Comparison of ENCODE assay signal across 8 cellular contexts in the genomic region with DNA sequence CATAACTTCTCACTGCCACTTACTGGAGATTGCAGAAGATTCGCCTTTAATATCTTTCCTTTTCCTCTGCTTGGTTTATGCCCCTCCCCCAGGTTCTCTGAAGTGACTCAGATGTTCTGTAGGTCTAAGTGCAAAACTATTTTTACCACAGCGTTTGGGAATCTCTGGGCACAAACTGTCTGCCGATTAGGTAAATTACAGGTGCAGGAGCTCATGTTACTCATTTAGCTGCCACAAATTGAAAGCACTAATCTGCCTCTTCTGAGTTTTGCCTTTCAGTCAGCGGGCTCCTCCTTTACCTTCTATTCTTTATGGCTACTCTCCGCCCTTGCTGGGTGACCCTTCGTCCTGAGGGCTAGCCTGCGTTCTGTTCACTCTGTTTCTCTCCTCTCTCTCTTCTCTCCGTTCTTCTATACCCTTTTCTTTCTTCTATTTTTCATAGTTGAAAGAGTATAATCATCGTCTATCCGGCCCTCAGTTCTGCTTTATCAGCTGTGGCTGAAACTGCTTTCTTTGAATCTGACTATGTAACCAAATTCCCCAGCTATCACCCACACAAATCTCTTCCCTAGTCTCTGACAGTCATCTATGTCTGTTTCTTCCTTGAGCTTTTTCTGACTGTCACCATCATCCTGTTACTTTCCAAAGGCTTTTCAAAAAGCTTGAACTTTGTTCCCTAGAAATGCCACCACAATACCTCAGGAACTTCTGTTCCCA. TPM values are rescaled to one million over a fixed set of nuclear protein-coding genes. Genes with fewer than 3 reads are reported as not detected.
A peak's percentile ranks its signal among the peaks of the same experiment; 100 is the strongest.
DNase-seq lines count a peak whose midpoint lies in the region; ATAC-seq and TF ChIP-seq lines count a peak whose summit lies in the region.

No MANE protein-coding gene starts in this region.

- peaks cover 36% of the 10 kb centered on the region for H3K4me1 ChIP-seq in SJCRH30
- H3K4me1 ChIP-seq in mesenchymal stem cell (ENCODE audit: control insufficient read depth, insufficient read depth, low read depth, low read length): peaks cover 6% of the 10 kb centered on the region

- ATAC-seq in HG03159 (IDR thresholded peaks at IDR 0.05; ENCODE audit: unreplicated experiment): peak; percentile 79

- no peak overlapping the region for H2BK5ac ChIP-seq in mesenchymal stem cell (ENCODE audit: low read depth, low read length, poor library complexity, severe bottlenecking)

- H4K8ac ChIP-seq in mesenchymal stem cell (ENCODE audit: low read length): no peak overlapping the region

- no peak overlapping the region for H2BK12ac ChIP-seq in mesenchymal stem cell (ENCODE audit: low read length in 2 of 2)

- H3K27me3 ChIP-seq in SJCRH30 (no peaks in the 10 kb centered on the region), mesenchymal stem cell (ENCODE audit: control insufficient read depth in 1 of 2, insufficient read depth in 1 of 2, low read length in 2 of 2) (peaks cover 0 to 8% of the 10 kb centered on the region in 2 experiments)

- DNase-seq in DMS53 (lab: John Stamatoyannopoulos, UW) (peak; percentile 36), DMS53 treated with DMSO at 0.1 percent for 48 hours (lab: John Stamatoyannopoulos, UW; ENCODE audit: unreplicated experiment) (no peak), SJCRH30 (peak; percentile 72 to 86), mesenchymal stem cell (peak; percentile 64), D341Med (ENCODE audit: low spot score) (no peak), GM10248 (ENCODE audit: extremely low spot score) (no peak), activated gamma-delta T cell treated with Interleukin-2 at 50 U/mL for 16 hours (no peak)

- no peak overlapping the region for H4K91ac ChIP-seq in mesenchymal stem cell (ENCODE audit: low read length)

- H2BK15ac ChIP-seq in mesenchymal stem cell (ENCODE audit: low read depth, poor library complexity, severe bottlenecking): no peak overlapping the region

- POLR2A ChIA-PET in GM10248 (lab: Yijun Ruan, JAX): no interaction called here

- H3K4ac ChIP-seq in mesenchymal stem cell (ENCODE audit: low read depth in 1 of 2, low read length in 2 of 2): peak overlapping the region in 1 of 2 experiments; percentile 41

- peak overlapping the region; percentile 53 for H3K4me3 ChIP-seq in SJCRH30
- peak overlapping the region in 1 of 2 experiments; percentile 69 for H3K4me3 ChIP-seq in mesenchymal stem cell (ENCODE audit: insufficient read depth in 1 of 2, low read depth in 1 of 2, low read length in 2 of 2)

- H2BK120ac ChIP-seq in mesenchymal stem cell (ENCODE audit: low read depth, low read length): no peak overlapping the region

- no peak overlapping the region for H2AK5ac ChIP-seq in mesenchymal stem cell (ENCODE audit: low read length, severe bottlenecking)

- 41% methylated on average over 10 of the region's 10 CpGs for WGBS in mesenchymal stem cell

- CTCF ChIA-PET in GM10248 (lab: Yijun Ruan, JAX): interaction anchor here (1.1 to 2.0 kb wide), 2 partner anchors 9 kb away, joined by 3 to 6 read pairs; no protein-coding TSS in a partner anchor

- H3K36me3 ChIP-seq in SJCRH30 (no peaks in the 10 kb centered on the region), mesenchymal stem cell (ENCODE audit: control insufficient read depth in 1 of 2, insufficient read depth in 2 of 2, low read depth in 1 of 2, low read length in 2 of 2) (no peaks in the 10 kb centered on the region)

- H3K9ac ChIP-seq in mesenchymal stem cell (ENCODE audit: low read length): peak overlapping the region; percentile 50

- peak overlapping the region in 1 of 2 experiments; percentile 12 for H3K18ac ChIP-seq in mesenchymal stem cell (ENCODE audit: low read depth in 1 of 2, low read length in 2 of 2)

- H3K4me2 ChIP-seq in mesenchymal stem cell (ENCODE audit: low read length, poor library complexity, severe bottlenecking): peak overlapping the region; percentile 43

- H2AFZ ChIP-seq in mesenchymal stem cell (ENCODE audit: low read depth, low read length): peak overlapping the region; percentile 54

- H3K27ac ChIP-seq in SJCRH30: peak overlapping the region; percentile 87
- no peak overlapping the region for H3K27ac ChIP-seq in mesenchymal stem cell (ENCODE audit: low read length, poor library complexity, severe bottlenecking)

- no peaks in the 10 kb centered on the region for H3K9me3 ChIP-seq in SJCRH30 (replicated peaks)
- no peaks in the 10 kb centered on the region for H3K9me3 ChIP-seq in mesenchymal stem cell (ENCODE audit: control insufficient read depth, low read length)

- no peak overlapping the region for H3K14ac ChIP-seq in mesenchymal stem cell (ENCODE audit: low read length in 2 of 2)

- H3K23ac ChIP-seq in mesenchymal stem cell (ENCODE audit: low read length in 2 of 2): no peak overlapping the region

- TF ChIP-seq CTCF in GM10248 (IDR thresholded peaks at IDR 0.05; ENCODE audit: control extremely low read depth, extremely low read depth, low read depth, missing control alignments): no peak

- H3K79me1 ChIP-seq in mesenchymal stem cell (replicated peaks; ENCODE audit: low read length, poor library complexity, severe bottlenecking): no peaks in the 10 kb centered on the region

RNA-seq across cellular contexts. Expression of a gene that starts 4.4 kb away (rescaled TPM):
- not detected in 2 replicates for total RNA-seq in SJCRH30 (2014; rRNA removed; shearing (Covaris generic))
- polyA plus RNA-seq in mesenchymal stem cell (2013, experiment 1 of 2): 0.03 TPM
- 0.03 TPM for polyA plus RNA-seq in mesenchymal stem cell (2013, experiment 2 of 2)

RNA-seq across cellular contexts. Expression of a gene that starts 13.7 kb away (rescaled TPM):
- not detected in 2 replicates for total RNA-seq in SJCRH30 (2014; rRNA removed; shearing (Covaris generic))
- polyA plus RNA-seq in mesenchymal stem cell (2013, experiment 1 of 2): not detected
- not detected for polyA plus RNA-seq in mesenchymal stem cell (2013, experiment 2 of 2)

Comparison
In these comparisons a context has a peak if more than half of its experiments do, and no peak if none do; other contexts are left out.
1. DNase-seq: peak in DMS53 (single experiment), SJCRH30 (2 of 2) and mesenchymal stem cell (single experiment); none in DMS53 treated with DMSO at 0.1 percent for 48 hours (single experiment), D341Med (single experiment), GM10248 (single experiment) and activated gamma-delta T cell treated with Interleukin-2 at 50 U/mL for 16 hours (single experiment).